In genomic region chr9:36677611-36678010, GRCh38 we compare ENCODE assay signal across 20 cellular contexts.
A peak's percentile ranks its signal among the peaks of the same experiment; 100 is the strongest.
DNase-seq lines count a peak whose midpoint lies in the region; TF ChIP-seq lines count a peak whose summit lies in the region.
"Had no signal": no experiment of that assay in that cellular context is flagged by ENCODE, and none has a peak within 500 bp of the region (broad histone marks: within the 10 kb centered on the region; RNA-seq: fewer than 3 reads in every experiment).

No MANE protein-coding gene starts in this region.

- no peak overlapping the region for H3K4me3 ChIP-seq in SK-N-SH (ENCODE audit: low read depth in 2 of 2, low read length in 1 of 2)
- no peak overlapping the region for H3K4me3 ChIP-seq in CD4-positive, alpha-beta memory T cell (ENCODE audit: low read length in 2 of 2)

- H3K9me3 Mint-ChIP-seq in nephron progenitor cell: peaks cover 14% of the 10 kb centered on the region
- peaks cover 0 to 8% (median 3%) of the 10 kb centered on the region in 8 donors for H3K9me3 Mint-ChIP-seq in CD4-positive, alpha-beta memory T cell

- no peaks in the 10 kb centered on the region for H3K27me3 Mint-ChIP-seq in nephron progenitor cell (ENCODE audit: low read depth, poor library complexity)
- H3K27me3 Mint-ChIP-seq in CD4-positive, alpha-beta memory T cell: no peaks in the 10 kb centered on the region

- H3K4me1 Mint-ChIP-seq in nephron progenitor cell: no peaks in the 10 kb centered on the region
- H3K4me1 Mint-ChIP-seq in CD4-positive, alpha-beta memory T cell: peaks cover 0 to 5% (median 0%) of the 10 kb centered on the region in 4 donors

- WGBS in SK-N-SH (ENCODE audit: low lambda C conversion rate): 60% methylated on average over 2 of the region's 2 CpGs

- no peaks in the 10 kb centered on the region for H3K79me2 ChIP-seq in SK-N-SH (ENCODE audit: insufficient read depth)

- H3K4me2 ChIP-seq in SK-N-SH: no peak overlapping the region
- H3K4me2 ChIP-seq: KMS-11 had no signal

- no peak for TF ChIP-seq EP300 in SK-N-SH (IDR thresholded peaks at IDR 0.05; ENCODE audit: borderline replicate concordance in 1 of 2, low read depth in 1 of 2, low read length in 1 of 2)

- peaks cover 6% of the 10 kb centered on the region; the same call in 1 of the 2 replicates for H3K9me3 ChIP-seq in SK-N-SH
- no peaks in the 10 kb centered on the region for H3K9me3 ChIP-seq in CD4-positive, alpha-beta memory T cell (ENCODE audit: control insufficient read depth in 1 of 2, low read length in 2 of 2)

- H3K36me3 ChIP-seq in SK-N-SH (replicated peaks in 1 of 2; ENCODE audit: control insufficient read depth in 1 of 2, insufficient read depth in 2 of 2, low read length in 1 of 2): peaks cover 27 to 72% of the 10 kb centered on the region in 2 experiments
- no peaks in the 10 kb centered on the region for H3K36me3 ChIP-seq in CD4-positive, alpha-beta memory T cell (ENCODE audit: insufficient read depth, low read length)

- CTCF ChIA-PET in SK-N-SH (lab: Yijun Ruan, JAX): interaction anchor here (0.7 to 1.9 kb wide), 5 partner anchors 10 to 270 kb away, joined by 3 to 8 read pairs (median 3); no protein-coding TSS in a partner anchor
- CTCF ChIA-PET in CD4-positive, alpha-beta memory T cell (lab: Charles Lee; ENCODE audit: partially characterized antibody): interaction anchor here (0.9 to 1.3 kb wide), 3 partner anchors 9 to 51 kb away, joined by 3 to 4 read pairs (median 3); no protein-coding TSS in a partner anchor

- TF ChIP-seq CTCF in SK-N-SH (IDR thresholded peaks at IDR 0.05) (no peak), nephron progenitor cell (IDR thresholded peaks at IDR 0.05) (no peak)

- H2AFZ ChIP-seq in SK-N-SH (ENCODE audit: low read depth): no peak overlapping the region

- TF ChIP-seq RAD21 in SK-N-SH (IDR thresholded peaks at IDR 0.05; ENCODE audit: low read length): no peak

- H3K9me2 ChIP-seq in SK-N-SH: no peaks in the 10 kb centered on the region

- H3K27ac ChIP-seq in SK-N-SH (ENCODE audit: low read depth in 2 of 2, low read length in 1 of 2): no peak overlapping the region
- no peak overlapping the region for H3K27ac ChIP-seq in CD4-positive, alpha-beta memory T cell (ENCODE audit: low read depth, low read length)
- H3K27ac ChIP-seq: 22Rv1, C4-2B, KMS-11, RWPE1 had no signal

- DNase-seq in NCI-H146 (lab: John Stamatoyannopoulos, UW): peak; percentile 22
- no peak for DNase-seq in NCI-H146 treated with DMSO at 0.1 percent for 48 hours (lab: John Stamatoyannopoulos, UW; ENCODE audit: unreplicated experiment)
- peak; percentile 34 for DNase-seq in NCI-H2196 (lab: John Stamatoyannopoulos, UW; ENCODE audit: unreplicated experiment)
- DNase-seq in SK-N-SH: peak; percentile 9
- DNase-seq in nephron progenitor cell: no peak
- no peak for DNase-seq in germinal center (ENCODE audit: low spot score)
- no peak for DNase-seq in CD4-positive, alpha-beta memory T cell
- no peak for DNase-seq in A172 (ENCODE audit: low spot score)
- DNase-seq: DMS53; GDM1; IMR-90; NCI-H187; NCI-H2227 treated with DMSO at 0.1 percent for 48 hours; NCI-H524 treated with DMSO at 0.1 percent for 48 hours; NK-92 treated with Interleukin-12 subunit alpha and Interleukin-12 subunit beta, amount 100 ng/mL, for 24 hours; SHP77 treated with DMSO at 0.1 percent for 48 hours had no signal

- intact Hi-C loops in CD4-positive, alpha-beta memory T cell (cut with micrococcal nuclease): no loop called here

- H3K9ac ChIP-seq in SK-N-SH: no peak overlapping the region
- H3K9ac ChIP-seq: KMS-11 had no signal

- H4K20me1 ChIP-seq in SK-N-SH (ENCODE audit: insufficient read depth): no peaks in the 10 kb centered on the region

- H3K4me1 ChIP-seq in SK-N-SH (ENCODE audit: control insufficient read depth in 1 of 2, insufficient read depth in 2 of 2, low read depth in 1 of 2, low read length in 1 of 2): peaks cover 0 to 8% of the 10 kb centered on the region in 2 experiments; a peak in 2 of 4 replicates
- H3K4me1 ChIP-seq in CD4-positive, alpha-beta memory T cell (ENCODE audit: insufficient read depth, low read length): no peaks in the 10 kb centered on the region

- POLR2A ChIA-PET in SK-N-SH (lab: Yijun Ruan, JAX): no interaction called here
- POLR2A ChIA-PET in CD4-positive, alpha-beta memory T cell (lab: Charles Lee; ENCODE audit: partially characterized antibody): no interaction called here

- H3K36me3 Mint-ChIP-seq in nephron progenitor cell (ENCODE audit: low read depth): peaks cover 71% of the 10 kb centered on the region
- H3K36me3 Mint-ChIP-seq in CD4-positive, alpha-beta memory T cell: no peaks in the 10 kb centered on the region

- H3K27me3 ChIP-seq in SK-N-SH (ENCODE audit: insufficient read depth): no peaks in the 10 kb centered on the region
- H3K27me3 ChIP-seq in CD4-positive, alpha-beta memory T cell (ENCODE audit: insufficient read depth, low read length): no peaks in the 10 kb centered on the region

- H3K4me3 Mint-ChIP-seq in nephron progenitor cell: no peak overlapping the region
- H3K4me3 Mint-ChIP-seq in CD4-positive, alpha-beta memory T cell: no peak overlapping the region

- peaks cover 15% of the 10 kb centered on the region for H3F3A ChIP-seq in SK-N-SH (replicated peaks; ENCODE audit: insufficient read depth)

- peak overlapping the region; percentile 36 for H3K27ac Mint-ChIP-seq in nephron progenitor cell
- H3K27ac Mint-ChIP-seq in CD4-positive, alpha-beta memory T cell: no peak overlapping the region

TF ChIP-seq in SK-N-SH, 30 proteins besides CTCF, POLR2A, EP300 and RAD21:
- TF ChIP-seq MEF2A (IDR thresholded peaks at IDR 0.05; ENCODE audit: borderline replicate concordance, low read depth): no peak
- TF ChIP-seq RFX5 (IDR thresholded peaks at IDR 0.05; ENCODE audit: low read length): no peak
- no peak for TF ChIP-seq NFIC (IDR thresholded peaks at IDR 0.05; ENCODE audit: borderline replicate concordance)
- TF ChIP-seq CHD2 (IDR thresholded peaks at IDR 0.05; ENCODE audit: low read length, partially characterized antibody): peak; percentile 8
- peak; percentile 58; the same call in 1 of the 2 replicates for TF ChIP-seq GATA2 (CRISPR knock-in tag; IDR thresholded peaks at IDR 0.05)
TF ChIP-seq in SK-N-SH: peak in this region for 2.

Comparison
In these comparisons a context has a peak if more than half of its experiments do, and no peak if none do; other contexts are left out.
1. DNase-seq: peak in NCI-H146 (single experiment), NCI-H2196 (single experiment) and SK-N-SH (single experiment); none in NCI-H146 treated with DMSO at 0.1 percent for 48 hours (single experiment), nephron progenitor cell (single experiment), germinal center (single experiment), CD4-positive, alpha-beta memory T cell (0 of 5) and A172 (single experiment).